ENCODE assay signal across 27 cellular contexts in genomic region chr6:135236732-135237131, GRCh38. TPM values are rescaled to one million over a fixed set of nuclear protein-coding genes. Genes with fewer than 3 reads are reported as not detected.
DNase-seq lines count a peak whose midpoint lies in the region; ATAC-seq and TF ChIP-seq lines count a peak whose summit lies in the region.
"Had no signal": no experiment of that assay in that cellular context is flagged by ENCODE, and none has a peak within 500 bp of the region (broad histone marks: within the 10 kb centered on the region; RNA-seq: fewer than 3 reads in every experiment).

No MANE protein-coding gene starts in this region.

- H2AK5ac ChIP-seq in IMR-90 (ENCODE audit: low read depth, low read length): no peak overlapping the region

- H3K4me3 Mint-ChIP-seq in activated CD8-positive, alpha-beta T cell treated with anti-CD3 and anti-CD28 coated beads for 36 hours: no peak overlapping the region
- no peak overlapping the region for H3K4me3 Mint-ChIP-seq in activated CD8-positive, alpha-beta T cell treated with anti-CD3 and anti-CD28 coated beads, Interleukin-2, amount 10 ng/mL, durations not matched to agents 7 days and 5 days
- no peak overlapping the region for H3K4me3 Mint-ChIP-seq in T-helper 2 cell treated with Interferon-gamma antibody and Interleukin-4, amounts not matched to agents 5 μg/mL and 100 μg/mL, for 36 hours
- H3K4me3 Mint-ChIP-seq in nephron progenitor cell: no peak overlapping the region
- H3K4me3 Mint-ChIP-seq: central memory CD8-positive, alpha-beta T cell; HFFc6; naive thymus-derived CD4-positive, alpha-beta T cell; stimulated activated naive B cell treated with anti-CD40 and anti-IgM and Interleukin-4, amounts not matched to agents 10 μg/mL and 1 μg/mL and 100 μg/mL, for 72 hours; type B pancreatic cell had no signal

- CTCF ChIA-PET in activated CD8-positive, alpha-beta T cell treated with anti-CD3 and anti-CD28 coated beads for 36 hours (lab: Charles Lee): interaction anchor here (1.4 to 1.9 kb wide), 3 partner anchors 86 to 296 kb away, joined by 4 to 6 read pairs (median 4); no protein-coding TSS in a partner anchor
- CTCF ChIA-PET in activated CD8-positive, alpha-beta T cell treated with anti-CD3 and anti-CD28 coated beads, Interleukin-2, amount 10 ng/mL, durations not matched to agents 7 days and 5 days (lab: Charles Lee): interaction anchor here (1.0 to 1.3 kb wide), 2 partner anchors 52 to 154 kb away, joined by 3 read pairs; no protein-coding TSS in a partner anchor
- CTCF ChIA-PET in IMR-90 (lab: Yijun Ruan, JAX): no interaction called here
- CTCF ChIA-PET in SK-N-SH (lab: Yijun Ruan, JAX): no interaction called here

- H3K36me3 ChIP-seq in IMR-90 (ENCODE audit: control insufficient read depth, insufficient read depth, low read length) (no peaks in the 10 kb centered on the region), SK-N-SH (replicated peaks in 1 of 2; ENCODE audit: control insufficient read depth in 1 of 2, insufficient read depth in 2 of 2, low read length in 1 of 2) (no peaks in the 10 kb centered on the region)
- H3K36me3 ChIP-seq: esophagus squamous epithelium, heart right ventricle had no signal

- TF ChIP-seq RAD21 in IMR-90 (IDR thresholded peaks at IDR 0.05; ENCODE audit: low read length): no peak
- TF ChIP-seq RAD21 in SK-N-SH (IDR thresholded peaks at IDR 0.05; ENCODE audit: low read length): no peak

- H3K23ac ChIP-seq in IMR-90 (ENCODE audit: low read depth, low read length): no peak overlapping the region

- no peak for DNase-seq in activated CD8-positive, alpha-beta T cell treated with anti-CD3 and anti-CD28 coated beads for 36 hours
- DNase-seq in activated CD8-positive, alpha-beta T cell treated with anti-CD3 and anti-CD28 coated beads, Interleukin-2, amount 10 ng/mL, durations not matched to agents 7 days and 5 days: no peak
- no peak for DNase-seq in IMR-90
- no peak for DNase-seq in T-helper 2 cell treated with Interferon-gamma antibody and Interleukin-4, amounts not matched to agents 5 μg/mL and 100 μg/mL, for 36 hours (ENCODE audit: low spot score)
- DNase-seq in nephron progenitor cell: no peak
- DNase-seq in cortex of kidney (lab: John Stamatoyannopoulos, UW): no peak
- no peak for DNase-seq in SK-N-SH
- DNase-seq: activated CD4-positive, CD25-positive, alpha-beta regulatory T cell treated with anti-CD3 and anti-CD28 coated beads, Interleukin-2, amount 50 U/mL, for 72 hours; activated gamma-delta T cell treated with Interleukin-2 at 50 U/mL for 16 hours; activated T-cell treated with anti-CD3 and anti-CD28 coated beads, Interleukin-2, amount 50 U/mL, for 1 hour; body of pancreas; dermis blood vessel endothelial cell; DMS79; esophagus squamous epithelium; foreskin keratinocyte; GDM1; heart right ventricle; HFFc6; midbrain; naive thymus-derived CD4-positive, alpha-beta T cell; NCI-H1092 treated with DMSO at 0.1 percent for 48 hours; NCI-H187 treated with DMSO at 0.1 percent for 48 hours; PC-9; stimulated activated naive B cell treated with anti-CD40 and anti-IgM and Interleukin-4, amounts not matched to agents 10 μg/mL and 1 μg/mL and 100 μg/mL, for 72 hours had no signal

- no TSS peak for BruUV-seq in IMR-90 (replicated peaks; lab: Mats Ljungman, UMichigan)

- no peak overlapping the region for H2BK5ac ChIP-seq in IMR-90 (ENCODE audit: low read depth, low read length, poor library complexity, severe bottlenecking)

- H4K5ac ChIP-seq in IMR-90 (ENCODE audit: low read depth, low read length): no peak overlapping the region

- intact Hi-C loops in activated CD8-positive, alpha-beta T cell treated with anti-CD3 and anti-CD28 coated beads for 36 hours (cut with micrococcal nuclease): loop anchor here (10.0 kb wide), 1 partner anchor 188 kb away; no protein-coding TSS in a partner anchor
- intact Hi-C loops in IMR-90 (cut with micrococcal nuclease): no loop called here

- 48% methylated on average over 6 of the region's 6 CpGs; no CpG with 5 or more reads in 1 of the 2 experiments for WGBS in IMR-90 (ENCODE audit: extremely low coverage in 2 of 2, insufficient read length in 1 of 2), 2 experiments
- 76% methylated on average over 6 of the region's 6 CpGs for WGBS in SK-N-SH (ENCODE audit: low lambda C conversion rate)

- peaks cover 12% of the 10 kb centered on the region for H3K4me1 Mint-ChIP-seq in activated CD8-positive, alpha-beta T cell treated with anti-CD3 and anti-CD28 coated beads for 36 hours (ENCODE audit: low read depth)
- H3K4me1 Mint-ChIP-seq in activated CD8-positive, alpha-beta T cell treated with anti-CD3 and anti-CD28 coated beads, Interleukin-2, amount 10 ng/mL, durations not matched to agents 7 days and 5 days (ENCODE audit: low read depth): peaks cover 18% of the 10 kb centered on the region
- H3K4me1 Mint-ChIP-seq in T-helper 2 cell treated with Interferon-gamma antibody and Interleukin-4, amounts not matched to agents 5 μg/mL and 100 μg/mL, for 36 hours (ENCODE audit: low read depth): peaks cover 27% of the 10 kb centered on the region
- no peaks in the 10 kb centered on the region for H3K4me1 Mint-ChIP-seq in nephron progenitor cell

- H3K9ac ChIP-seq in IMR-90 (ENCODE audit: low read depth, low read length): no peak overlapping the region
- no peak overlapping the region for H3K9ac ChIP-seq in SK-N-SH

- no peak overlapping the region for H3K14ac ChIP-seq in IMR-90 (replicated peaks; ENCODE audit: low read depth, low read length)

- H3K36me3 Mint-ChIP-seq in activated CD8-positive, alpha-beta T cell treated with anti-CD3 and anti-CD28 coated beads for 36 hours (ENCODE audit: low read depth): no peaks in the 10 kb centered on the region
- no peaks in the 10 kb centered on the region for H3K36me3 Mint-ChIP-seq in activated CD8-positive, alpha-beta T cell treated with anti-CD3 and anti-CD28 coated beads, Interleukin-2, amount 10 ng/mL, durations not matched to agents 7 days and 5 days (ENCODE audit: low read depth)
- H3K36me3 Mint-ChIP-seq in T-helper 2 cell treated with Interferon-gamma antibody and Interleukin-4, amounts not matched to agents 5 μg/mL and 100 μg/mL, for 36 hours (ENCODE audit: low read depth): no peaks in the 10 kb centered on the region
- no peaks in the 10 kb centered on the region for H3K36me3 Mint-ChIP-seq in nephron progenitor cell (ENCODE audit: low read depth)
- H3K36me3 Mint-ChIP-seq: naive thymus-derived CD4-positive, alpha-beta T cell; type B pancreatic cell had no signal

- in situ Hi-C loops in IMR-90 (cut with MboI; ENCODE audit: low sequenced_read_pairs): no loop called here

- H3K27me3 Mint-ChIP-seq in activated CD8-positive, alpha-beta T cell treated with anti-CD3 and anti-CD28 coated beads for 36 hours: peaks cover 5% of the 10 kb centered on the region
- H3K27me3 Mint-ChIP-seq in activated CD8-positive, alpha-beta T cell treated with anti-CD3 and anti-CD28 coated beads, Interleukin-2, amount 10 ng/mL, durations not matched to agents 7 days and 5 days (ENCODE audit: low read depth): peaks cover 4% of the 10 kb centered on the region
- no peaks in the 10 kb centered on the region for H3K27me3 Mint-ChIP-seq in T-helper 2 cell treated with Interferon-gamma antibody and Interleukin-4, amounts not matched to agents 5 μg/mL and 100 μg/mL, for 36 hours (ENCODE audit: low read depth)
- peaks cover 7% of the 10 kb centered on the region for H3K27me3 Mint-ChIP-seq in nephron progenitor cell (ENCODE audit: low read depth, poor library complexity)
- H3K27me3 Mint-ChIP-seq: central memory CD8-positive, alpha-beta T cell had no signal

- no peak overlapping the region for H3K18ac ChIP-seq in IMR-90 (ENCODE audit: low read depth, low read length)

- H4K91ac ChIP-seq in IMR-90 (ENCODE audit: insufficient read depth, low read depth, low read length): no peak overlapping the region

- H3K4me2 ChIP-seq in IMR-90 (ENCODE audit: low read depth, low read length) (no peak overlapping the region), SK-N-SH (no peak overlapping the region)
- H3K4me2 ChIP-seq: PC-9 had no signal

- no peaks in the 10 kb centered on the region for H3K4me1 ChIP-seq in IMR-90 (ENCODE audit: control insufficient read depth, insufficient read depth, low read length)
- H3K4me1 ChIP-seq in SK-N-SH (ENCODE audit: control insufficient read depth in 1 of 2, insufficient read depth in 2 of 2, low read depth in 1 of 2, low read length in 1 of 2): peaks cover 0 to 3% of the 10 kb centered on the region in 2 experiments; a peak in 1 of 4 replicates
- H3K4me1 ChIP-seq: body of pancreas, esophagus squamous epithelium, foreskin keratinocyte had no signal

- H4K20me1 ChIP-seq in IMR-90 (ENCODE audit: insufficient read depth, low read length) (no peaks in the 10 kb centered on the region), SK-N-SH (ENCODE audit: insufficient read depth) (no peaks in the 10 kb centered on the region)

- TF ChIP-seq CTCF in activated CD8-positive, alpha-beta T cell treated with anti-CD3 and anti-CD28 coated beads for 36 hours (IDR thresholded peaks at IDR 0.05): no peak
- no peak for TF ChIP-seq CTCF in IMR-90 (conservative IDR thresholded peaks at IDR 0.05; ENCODE audit: low read depth, low read length)
- no peak for TF ChIP-seq CTCF in nephron progenitor cell (IDR thresholded peaks at IDR 0.05)
- TF ChIP-seq CTCF in SK-N-SH (IDR thresholded peaks at IDR 0.05): no peak

- no peak overlapping the region for H4K8ac ChIP-seq in IMR-90 (ENCODE audit: low read depth in 2 of 2, low read length in 2 of 2)

- H2BK15ac ChIP-seq in IMR-90 (ENCODE audit: low read depth, low read length): no peak overlapping the region

- no peak overlapping the region for H2BK120ac ChIP-seq in IMR-90 (ENCODE audit: low read depth, low read length)

- TF ChIP-seq POLR2A in IMR-90 (IDR thresholded peaks at IDR 0.05; ENCODE audit: low read depth, low read length): no peak

- H3K27ac Mint-ChIP-seq in activated CD8-positive, alpha-beta T cell treated with anti-CD3 and anti-CD28 coated beads for 36 hours: no peak overlapping the region
- no peak overlapping the region for H3K27ac Mint-ChIP-seq in activated CD8-positive, alpha-beta T cell treated with anti-CD3 and anti-CD28 coated beads, Interleukin-2, amount 10 ng/mL, durations not matched to agents 7 days and 5 days
- peak overlapping the region; percentile 13 for H3K27ac Mint-ChIP-seq in T-helper 2 cell treated with Interferon-gamma antibody and Interleukin-4, amounts not matched to agents 5 μg/mL and 100 μg/mL, for 36 hours
- H3K27ac Mint-ChIP-seq in nephron progenitor cell: peak overlapping the region; percentile 56
- H3K27ac Mint-ChIP-seq: HFFc6; stimulated activated naive B cell treated with anti-CD40 and anti-IgM and Interleukin-4, amounts not matched to agents 10 μg/mL and 1 μg/mL and 100 μg/mL, for 72 hours; type B pancreatic cell had no signal

- peak overlapping the region; percentile 37 for H2AFZ ChIP-seq in IMR-90 (replicated peaks; ENCODE audit: low read length, poor library complexity)
- no peak overlapping the region for H2AFZ ChIP-seq in SK-N-SH (ENCODE audit: low read depth)
- H2AFZ ChIP-seq: PC-9 had no signal

- no peaks in the 10 kb centered on the region for H3K79me2 ChIP-seq in SK-N-SH (ENCODE audit: insufficient read depth)

- H3K4me3 ChIP-seq in IMR-90 (ENCODE audit: insufficient read depth, low read depth, low read length): no peak overlapping the region
- no peak overlapping the region for H3K4me3 ChIP-seq in SK-N-SH (ENCODE audit: low read depth in 2 of 2, low read length in 1 of 2)
- H3K4me3 ChIP-seq: body of pancreas, esophagus squamous epithelium, heart right ventricle, PC-9 had no signal

- dilution Hi-C loops in IMR-90 (cut with HindIII; ENCODE audit: low sequenced_read_pairs, unreplicated experiment): no loop called here

- H3F3A ChIP-seq in SK-N-SH (replicated peaks; ENCODE audit: insufficient read depth): peaks cover 2% of the 10 kb centered on the region

- no peaks in the 10 kb centered on the region for H3K9me3 ChIP-seq in IMR-90 (ENCODE audit: control insufficient read depth, insufficient read depth, low read length)
- H3K9me3 ChIP-seq in SK-N-SH: no peaks in the 10 kb centered on the region
- H3K9me3 ChIP-seq: body of pancreas, esophagus squamous epithelium, heart right ventricle had no signal

- no peak overlapping the region for H3K27ac ChIP-seq in IMR-90 (ENCODE audit: insufficient read depth, low read length)
- no peak overlapping the region for H3K27ac ChIP-seq in SK-N-SH (ENCODE audit: low read depth in 2 of 2, low read length in 1 of 2)
- H3K27ac ChIP-seq: body of pancreas, esophagus squamous epithelium, foreskin keratinocyte, heart right ventricle, PC-9 had no signal

- no peaks in the 10 kb centered on the region for H3K9me3 Mint-ChIP-seq in activated CD8-positive, alpha-beta T cell treated with anti-CD3 and anti-CD28 coated beads for 36 hours
- no peaks in the 10 kb centered on the region for H3K9me3 Mint-ChIP-seq in activated CD8-positive, alpha-beta T cell treated with anti-CD3 and anti-CD28 coated beads, Interleukin-2, amount 10 ng/mL, durations not matched to agents 7 days and 5 days (ENCODE audit: insufficient read depth)
- H3K9me3 Mint-ChIP-seq in T-helper 2 cell treated with Interferon-gamma antibody and Interleukin-4, amounts not matched to agents 5 μg/mL and 100 μg/mL, for 36 hours: no peaks in the 10 kb centered on the region
- no peaks in the 10 kb centered on the region for H3K9me3 Mint-ChIP-seq in nephron progenitor cell
- H3K9me3 Mint-ChIP-seq: central memory CD8-positive, alpha-beta T cell; HFFc6; type B pancreatic cell had no signal

- ATAC-seq in activated CD8-positive, alpha-beta T cell treated with anti-CD3 and anti-CD28 coated beads for 36 hours: peak; percentile 64
- no peak for ATAC-seq in activated CD8-positive, alpha-beta T cell treated with anti-CD3 and anti-CD28 coated beads, Interleukin-2, amount 10 ng/mL, durations not matched to agents 7 days and 5 days
- ATAC-seq in IMR-90 (ENCODE audit: low read depth): no peak
- ATAC-seq: body of pancreas; foreskin keratinocyte; heart right ventricle; naive thymus-derived CD4-positive, alpha-beta T cell; SK-N-SH treated with all-trans-retinoic acid at 6 μM for 48 hours; stimulated activated naive B cell treated with anti-CD40 and anti-IgM and Interleukin-4, amounts not matched to agents 10 μg/mL and 1 μg/mL and 100 μg/mL, for 72 hours had no signal

- H3K4ac ChIP-seq in IMR-90 (ENCODE audit: low read depth, low read length): no peak overlapping the region

- TF ChIP-seq EP300 in SK-N-SH (IDR thresholded peaks at IDR 0.05; ENCODE audit: borderline replicate concordance in 1 of 2, low read depth in 1 of 2, low read length in 1 of 2): no peak

- H3K27me3 ChIP-seq in IMR-90 (ENCODE audit: control insufficient read depth, insufficient read depth, low read length) (peaks cover 11% of the 10 kb centered on the region), SK-N-SH (ENCODE audit: insufficient read depth) (no peaks in the 10 kb centered on the region)
- H3K27me3 ChIP-seq: body of pancreas, esophagus squamous epithelium had no signal

- H2AK9ac ChIP-seq in IMR-90 (replicated peaks; ENCODE audit: low read depth, low read length, poor library complexity): no peak overlapping the region

- H3K56ac ChIP-seq in IMR-90 (ENCODE audit: extremely low read depth, insufficient read depth, low read length): no peak overlapping the region

- no peak overlapping the region for H2BK20ac ChIP-seq in IMR-90 (ENCODE audit: low read depth, low read length)

- H3K9me1 ChIP-seq in IMR-90 (ENCODE audit: insufficient read depth, low read length): no peaks in the 10 kb centered on the region

- H3K79me1 ChIP-seq in IMR-90 (ENCODE audit: low read depth in 1 of 2, low read length in 2 of 2): no peaks in the 10 kb centered on the region

- POLR2A ChIA-PET in activated CD8-positive, alpha-beta T cell treated with anti-CD3 and anti-CD28 coated beads for 36 hours (lab: Charles Lee): no interaction called here
- POLR2A ChIA-PET in activated CD8-positive, alpha-beta T cell treated with anti-CD3 and anti-CD28 coated beads, Interleukin-2, amount 10 ng/mL, durations not matched to agents 7 days and 5 days (lab: Charles Lee): no interaction called here
- POLR2A ChIA-PET in IMR-90 (lab: Charles Lee; ENCODE audit: unreplicated experiment) (no interaction called here), SK-N-SH (lab: Yijun Ruan, JAX) (no interaction called here)

- H3K9me2 ChIP-seq in SK-N-SH: no peaks in the 10 kb centered on the region

RNA-seq across cellular contexts. Expression of gene MYB, which starts 55.6 kb away (rescaled TPM):
- total RNA-seq in activated CD8-positive, alpha-beta T cell treated with anti-CD3 and anti-CD28 coated beads for 36 hours: 10 to 100 TPM; 50.9 to 53.6 TPM
- total RNA-seq in activated CD8-positive, alpha-beta T cell treated with anti-CD3 and anti-CD28 coated beads, Interleukin-2, amount 10 ng/mL, durations not matched to agents 7 days and 5 days: 1 to 10 TPM; 7.5 to 8.2 TPM
- total RNA-seq in IMR-90 (2012; rRNA removed): 0.83 and 0.90 TPM in 2 replicates
- polyA plus RNA-seq in IMR-90 (2012; rRNA removed): 0.22 and 0.44 TPM in 2 replicates
- 0.07 and 0.23 TPM in 2 replicates for polyA plus RNA-seq in IMR-90 (2012; cell fraction: cytosol; rRNA removed)
- 0.11 and 0.55 TPM in 2 replicates for polyA plus RNA-seq in IMR-90 (2012; cell fraction: nucleus; rRNA removed; ENCODE audit: low replicate concordance)
- 0.85 and 1.2 TPM in 2 replicates for polyA plus RNA-seq in SK-N-SH (2012; rRNA removed)
- polyA plus RNA-seq in SK-N-SH (2012; cell fraction: cytosol; rRNA removed): 1.0 TPM in 2 replicates
- polyA plus RNA-seq in SK-N-SH (2012; cell fraction: nucleus; rRNA removed): 1.1 and 1.3 TPM in 2 replicates
- total RNA-seq: body of pancreas had no signal

Comparison
In these comparisons a context has a peak if more than half of its experiments do, and no peak if none do; other contexts are left out.
1. RNA of gene MYB, which starts 55.6 kb away (total RNA-seq): 50.9 to 53.6 TPM in activated CD8-positive, alpha-beta T cell treated with anti-CD3 and anti-CD28 coated beads for 36 hours; 7.5 to 8.2 TPM in activated CD8-positive, alpha-beta T cell treated with anti-CD3 and anti-CD28 coated beads, Interleukin-2, amount 10 ng/mL, durations not matched to agents 7 days and 5 days and 0.83 to 0.90 TPM in IMR-90; every median in the first group is over 4 times any median in the second.
2. H3K27ac Mint-ChIP-seq: peak in T-helper 2 cell treated with Interferon-gamma antibody and Interleukin-4, amounts not matched to agents 5 μg/mL and 100 μg/mL, for 36 hours (single experiment) and nephron progenitor cell (single experiment); none in activated CD8-positive, alpha-beta T cell treated with anti-CD3 and anti-CD28 coated beads for 36 hours (single experiment) and activated CD8-positive, alpha-beta T cell treated with anti-CD3 and anti-CD28 coated beads, Interleukin-2, amount 10 ng/mL, durations not matched to agents 7 days and 5 days (single experiment).
3. CTCF ChIA-PET loops: an anchor here in activated CD8-positive, alpha-beta T cell treated with anti-CD3 and anti-CD28 coated beads for 36 hours (1.4 to 1.9 kb wide) and activated CD8-positive, alpha-beta T cell treated with anti-CD3 and anti-CD28 coated beads, Interleukin-2, amount 10 ng/mL, durations not matched to agents 7 days and 5 days (1.0 to 1.3 kb wide); none called in IMR-90 and SK-N-SH.